In genomic region chr9:88775559-88775958, GRCh38 we compare ENCODE assay signal across 16 cellular contexts.
A peak's percentile ranks its signal among the peaks of the same experiment; 100 is the strongest.
DNase-seq lines count a peak whose midpoint lies in the region; ATAC-seq, FAIRE-seq and TF ChIP-seq lines count a peak whose summit lies in the region.
"Had no signal": no experiment of that assay in that cellular context is flagged by ENCODE, and none has a peak within 500 bp of the region (broad histone marks: within the 10 kb centered on the region; RNA-seq: fewer than 3 reads in every experiment).

No MANE protein-coding gene starts in this region.

- in situ Hi-C loops in brain microvascular endothelial cell (cut with HindIII; ENCODE audit: low pct_ligation_motif_present, low sequenced_read_pairs), result no loop called here

- H3K9ac ChIP-seq in mesendoderm (ENCODE audit: low read length), result no peak overlapping the region

- WGBS in mesendoderm (ENCODE audit: extremely low coverage, insufficient coverage, low lambda C conversion rate), result no CpG with 5 or more reads among the region's 6 CpGs

- H3K4ac ChIP-seq in mesendoderm (ENCODE audit: low read depth, low read length), result no peak overlapping the region

- H2BK15ac ChIP-seq in mesendoderm (replicated peaks; ENCODE audit: low read depth), result no peak overlapping the region

- no peak overlapping the region for H2AK5ac ChIP-seq in mesendoderm (ENCODE audit: low read length)

- no peak overlapping the region for H3K56ac ChIP-seq in mesendoderm (ENCODE audit: low read length)

- no peak for TF ChIP-seq POLR2A in H54 (IDR thresholded peaks at IDR 0.05; ENCODE audit: low read depth, low read length)

- H3K4me3 ChIP-seq in brain microvascular endothelial cell (ENCODE audit: low read depth, low read length) (no peak overlapping the region), mesendoderm (ENCODE audit: low read length) (no peak overlapping the region)
- H3K4me3 ChIP-seq: esophagus squamous epithelium, lung had no signal

- no peaks in the 10 kb centered on the region for H3K79me2 ChIP-seq in mesendoderm (ENCODE audit: control insufficient read depth, insufficient read depth, low read length)

- peak overlapping the region; percentile 9 for H3K18ac ChIP-seq in mesendoderm (ENCODE audit: low read length)

- H2BK120ac ChIP-seq in mesendoderm (ENCODE audit: low read depth, low read length), result no peak overlapping the region

- H4K8ac ChIP-seq in mesendoderm (ENCODE audit: low read depth, low read length), result no peak overlapping the region

- no peak overlapping the region for H4K5ac ChIP-seq in mesendoderm (ENCODE audit: low read length)

- no peak for TF ChIP-seq CTCF in 22Rv1 (IDR thresholded peaks at IDR 0.05)
- TF ChIP-seq CTCF in brain microvascular endothelial cell (IDR thresholded peaks at IDR 0.05; ENCODE audit: low read depth, low read length, missing control alignments), result no peak

- H3K4me2 ChIP-seq in mesendoderm (ENCODE audit: low read length), result no peak overlapping the region

- no peaks in the 10 kb centered on the region for H3K27me3 ChIP-seq in brain microvascular endothelial cell (replicated peaks)
- no peaks in the 10 kb centered on the region for H3K27me3 ChIP-seq in mesendoderm (ENCODE audit: insufficient read depth, low read length, poor library complexity)
- H3K27me3 ChIP-seq: esophagus squamous epithelium, neutrophil had no signal

- H3K27ac ChIP-seq in 22Rv1 (peak overlapping the region; percentile 10; the same call in 1 of the 2 replicates), brain microvascular endothelial cell (peak overlapping the region; percentile 99), mesendoderm (ENCODE audit: low read depth, low read length) (no peak overlapping the region)
- H3K27ac ChIP-seq: neutrophil had no signal

- H2BK5ac ChIP-seq in mesendoderm (ENCODE audit: low read length), result no peak overlapping the region

- H3K23ac ChIP-seq in mesendoderm (ENCODE audit: low read length), result no peak overlapping the region

- DNase-seq in H54 (ENCODE audit: insufficient read length, low spot score), result no peak
- peak; percentile 43 for DNase-seq in brain microvascular endothelial cell
- DNase-seq in mesendoderm, result no peak
- DNase-seq in left lobe of liver (ENCODE audit: low spot score), result no peak
- no peak for DNase-seq in HK-2 (ENCODE audit: unreplicated experiment)
- DNase-seq: activated naive CD4-positive, alpha-beta T cell treated with anti-CD3 and anti-CD28 coated beads, Interleukin-2, amount 10 ng/mL, durations not matched to agents 7 days and 5 days; DMS79 treated with DMSO at 0.1 percent for 48 hours; esophagus squamous epithelium; NCI-H1048; stimulated activated CD4-positive, alpha-beta T cell treated with anti-CD3 and anti-CD28 coated beads, Interleukin-12 subunit alpha, Interleukin-12 subunit beta, amount 100 ng/mL, for 4 hours had no signal

- H3K79me1 ChIP-seq in mesendoderm (ENCODE audit: low read length), result no peaks in the 10 kb centered on the region

- no peak for ATAC-seq in HG03565 (IDR thresholded peaks at IDR 0.05; ENCODE audit: unreplicated experiment)
- ATAC-seq in GM18873 (IDR thresholded peaks at IDR 0.05; ENCODE audit: low FRiP score, unreplicated experiment), result no peak
- ATAC-seq in left lobe of liver, result no peak

- H3K36me3 ChIP-seq in brain microvascular endothelial cell (replicated peaks), result no peaks in the 10 kb centered on the region
- no peaks in the 10 kb centered on the region for H3K36me3 ChIP-seq in mesendoderm (ENCODE audit: control insufficient read depth, insufficient read depth, low read length)
- H3K36me3 ChIP-seq: esophagus squamous epithelium, neutrophil had no signal

- FAIRE-seq in H54 (lab: Jason Lieb, UNC), result peak; percentile 48
- FAIRE-seq: HTR-8/SVneo had no signal

- peaks cover 2% of the 10 kb centered on the region for H3K4me1 ChIP-seq in mesendoderm (ENCODE audit: control insufficient read depth, low read depth, low read length)
